Comparison of ENCODE assay signal across 1 cellular context in the genomic region with DNA sequence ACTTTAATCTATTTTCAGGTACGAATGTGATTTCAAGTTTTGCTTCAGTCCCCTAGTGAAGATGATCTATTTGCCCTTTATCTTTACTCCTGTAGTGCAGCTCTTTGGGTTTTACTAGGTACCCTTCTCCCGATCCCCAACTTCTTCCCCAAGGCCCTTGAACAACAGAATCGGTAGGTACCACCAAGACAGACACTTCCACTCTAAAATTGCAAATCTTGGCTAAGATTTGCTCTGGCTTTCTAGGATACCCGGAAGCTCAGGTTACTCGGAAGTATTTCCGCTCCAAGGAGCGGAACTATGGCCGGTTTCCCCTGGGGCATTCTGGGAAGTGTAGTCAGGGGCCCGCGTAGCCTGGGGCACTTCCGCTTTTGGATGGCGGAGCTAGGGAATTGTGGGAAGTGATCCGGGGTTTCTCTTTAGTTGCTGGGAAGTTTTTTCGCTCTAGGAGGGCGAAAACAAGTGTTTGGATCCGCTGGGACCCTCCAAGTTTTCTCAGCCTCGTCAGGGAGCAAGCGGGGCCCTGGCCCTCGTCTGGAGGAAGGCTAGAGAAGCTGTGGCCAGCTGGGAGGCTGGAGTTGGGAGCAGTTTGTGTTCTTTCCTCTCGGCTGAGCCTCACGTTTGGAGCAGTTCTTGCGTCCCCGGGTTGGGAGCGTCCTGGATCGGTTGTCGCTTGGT.
TF ChIP-seq lines count a peak whose summit lies in the region.

No MANE protein-coding gene starts in this region.

TF ChIP-seq in HepG2, 621 proteins besides CTCF, POLR2A, EP300 and RAD21 (continued from another document and continues in another):
- TF ChIP-seq, protein P1, sequence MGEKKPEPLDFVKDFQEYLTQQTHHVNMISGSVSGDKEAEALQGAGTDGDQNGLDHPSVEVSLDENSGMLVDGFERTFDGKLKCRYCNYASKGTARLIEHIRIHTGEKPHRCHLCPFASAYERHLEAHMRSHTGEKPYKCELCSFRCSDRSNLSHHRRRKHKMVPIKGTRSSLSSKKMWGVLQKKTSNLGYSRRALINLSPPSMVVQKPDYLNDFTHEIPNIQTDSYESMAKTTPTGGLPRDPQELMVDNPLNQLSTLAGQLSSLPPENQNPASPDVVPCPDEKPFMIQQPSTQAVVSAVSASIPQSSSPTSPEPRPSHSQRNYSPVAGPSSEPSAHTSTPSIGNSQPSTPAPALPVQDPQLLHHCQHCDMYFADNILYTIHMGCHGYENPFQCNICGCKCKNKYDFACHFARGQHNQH (CRISPR knock-in tag; IDR thresholded peaks at IDR 0.05), result peak; percentile 81; the same call in 1 of the 2 replicates
- TF ChIP-seq HMG20A (CRISPR knock-in tag; IDR thresholded peaks at IDR 0.05; ENCODE audit: borderline replicate concordance) (no peak), KDM6A (CRISPR knock-in tag; IDR thresholded peaks at IDR 0.05; ENCODE audit: low read depth) (no peak), ZNF235 (CRISPR knock-in tag; IDR thresholded peaks at IDR 0.05; ENCODE audit: borderline replicate concordance) (peak; percentile 48; the same call in 1 of the 2 replicates), RBFOX2 (IDR thresholded peaks at IDR 0.05; ENCODE audit: low read depth, low read length) (no peak), ZNF30 (CRISPR knock-in tag; IDR thresholded peaks at IDR 0.05) (no peak), NCOA1 (CRISPR knock-in tag; IDR thresholded peaks at IDR 0.05) (no peak), HOXA5 (CRISPR knock-in tag; IDR thresholded peaks at IDR 0.05) (0 out of 2 replicates have a peak, but pooled peaks have one; percentile 33), ZNF225 (CRISPR knock-in tag; IDR thresholded peaks at IDR 0.05) (no peak), ZNF101 (CRISPR knock-in tag; IDR thresholded peaks at IDR 0.05; ENCODE audit: borderline replicate concordance, low read depth) (no peak), ZNF282 (IDR thresholded peaks at IDR 0.05; ENCODE audit: partially characterized antibody) (no peak), NAIF1 (CRISPR knock-in tag; IDR thresholded peaks at IDR 0.05; ENCODE audit: borderline replicate concordance) (no peak), HDAC1 (CRISPR knock-in tag; IDR thresholded peaks at IDR 0.05) (peak; percentile 82), ZNF7 (CRISPR knock-in tag; IDR thresholded peaks at IDR 0.05) (no peak), ZNF557 (CRISPR knock-in tag; IDR thresholded peaks at IDR 0.05) (no peak), ZNF251 (CRISPR knock-in tag; IDR thresholded peaks at IDR 0.05) (no peak), KAT8 (CRISPR knock-in tag; IDR thresholded peaks at IDR 0.05) (peak; percentile 98), SATB2 (CRISPR knock-in tag; IDR thresholded peaks at IDR 0.05) (no peak), TBX2 (CRISPR knock-in tag; IDR thresholded peaks at IDR 0.05; ENCODE audit: borderline replicate concordance) (peak; percentile 60), HMGA1 (CRISPR knock-in tag; conservative IDR thresholded peaks at IDR 0.05) (no peak), ZNF788 (CRISPR knock-in tag; IDR thresholded peaks at IDR 0.05; ENCODE audit: borderline replicate concordance) (peak; percentile 27; the same call in 1 of the 2 replicates), JDP2 (CRISPR knock-in tag; IDR thresholded peaks at IDR 0.05; ENCODE audit: borderline replicate concordance) (no peak), PHF8 (CRISPR knock-in tag; IDR thresholded peaks at IDR 0.05) (peak; percentile 72), HOXD1 (CRISPR knock-in tag; IDR thresholded peaks at IDR 0.05) (0 out of 2 replicates have a peak, but pooled peaks have one; percentile 25), GABPB1 (CRISPR knock-in tag; IDR thresholded peaks at IDR 0.05) (peak; percentile 97), ZNF501 (CRISPR knock-in tag; IDR thresholded peaks at IDR 0.05) (peak; percentile 80), SP4 (CRISPR knock-in tag; IDR thresholded peaks at IDR 0.05) (peak; percentile 41; the same call in 1 of the 2 replicates), NCOA5 (CRISPR knock-in tag; IDR thresholded peaks at IDR 0.05) (no peak), ZNF33A (CRISPR knock-in tag; IDR thresholded peaks at IDR 0.05; ENCODE audit: borderline replicate concordance) (no peak), MTA1 (CRISPR knock-in tag; IDR thresholded peaks at IDR 0.05; ENCODE audit: borderline replicate concordance) (no peak), SAFB2 (CRISPR knock-in tag; IDR thresholded peaks at IDR 0.05; ENCODE audit: borderline replicate concordance, low read depth) (no peak), ZNF33B (CRISPR knock-in tag; IDR thresholded peaks at IDR 0.05) (no peak), TBL1XR1 (IDR thresholded peaks at IDR 0.05; ENCODE audit: borderline replicate concordance, low read length, partially characterized antibody) (peak; percentile 76), NR2C2 (CRISPR knock-in tag; IDR thresholded peaks at IDR 0.05; ENCODE audit: borderline replicate concordance) (peak; percentile 98), ZNF3 (CRISPR knock-in tag; IDR thresholded peaks at IDR 0.05) (no peak), ZNF350 (CRISPR knock-in tag; IDR thresholded peaks at IDR 0.05; ENCODE audit: borderline replicate concordance, low read depth) (peak; percentile 61; the same call in 1 of the 2 replicates), TEAD3 (CRISPR knock-in tag; optimal IDR thresholded peaks at IDR 0.05; ENCODE audit: borderline replicate concordance) (peak; percentile 49), GFI1 (CRISPR knock-in tag; IDR thresholded peaks at IDR 0.05; ENCODE audit: borderline replicate concordance) (peak; percentile 42; the same call in 1 of the 2 replicates), GZF1 (CRISPR knock-in tag; IDR thresholded peaks at IDR 0.05) (no peak), ZZZ3 (CRISPR knock-in tag; IDR thresholded peaks at IDR 0.05; ENCODE audit: borderline replicate concordance) (peak; percentile 71; the same call in 1 of the 2 replicates), SIX1 (CRISPR knock-in tag; IDR thresholded peaks at IDR 0.05; ENCODE audit: borderline replicate concordance) (peak; percentile 62; the same call in 1 of the 2 replicates), PTBP1 (IDR thresholded peaks at IDR 0.05; ENCODE audit: low read depth, low read length, poor library complexity, severe bottlenecking) (no peak), ZFP41 (CRISPR knock-in tag; IDR thresholded peaks at IDR 0.05; ENCODE audit: borderline replicate concordance) (no peak), ZNF556 (CRISPR knock-in tag; IDR thresholded peaks at IDR 0.05; ENCODE audit: borderline replicate concordance) (peak; percentile 83; the same call in 1 of the 2 replicates), HNRNPL (IDR thresholded peaks at IDR 0.05; ENCODE audit: low read depth, low read length) (no peak), ETV6 (CRISPR knock-in tag; conservative IDR thresholded peaks at IDR 0.05) (peak; percentile 97), SIX4 (CRISPR knock-in tag; IDR thresholded peaks at IDR 0.05) (peak; percentile 72), SP2 (CRISPR knock-in tag; IDR thresholded peaks at IDR 0.05) (no peak), MTF2 (CRISPR knock-in tag; IDR thresholded peaks at IDR 0.05; ENCODE audit: borderline replicate concordance) (peak; percentile 35; the same call in 1 of the 2 replicates), ZNF773 (CRISPR knock-in tag; IDR thresholded peaks at IDR 0.05; ENCODE audit: borderline replicate concordance) (no peak), REPIN1 (CRISPR knock-in tag; IDR thresholded peaks at IDR 0.05; ENCODE audit: borderline replicate concordance, low read depth) (peak; percentile 51; the same call in 1 of the 2 replicates)
- TF ChIP-seq, protein P2, sequence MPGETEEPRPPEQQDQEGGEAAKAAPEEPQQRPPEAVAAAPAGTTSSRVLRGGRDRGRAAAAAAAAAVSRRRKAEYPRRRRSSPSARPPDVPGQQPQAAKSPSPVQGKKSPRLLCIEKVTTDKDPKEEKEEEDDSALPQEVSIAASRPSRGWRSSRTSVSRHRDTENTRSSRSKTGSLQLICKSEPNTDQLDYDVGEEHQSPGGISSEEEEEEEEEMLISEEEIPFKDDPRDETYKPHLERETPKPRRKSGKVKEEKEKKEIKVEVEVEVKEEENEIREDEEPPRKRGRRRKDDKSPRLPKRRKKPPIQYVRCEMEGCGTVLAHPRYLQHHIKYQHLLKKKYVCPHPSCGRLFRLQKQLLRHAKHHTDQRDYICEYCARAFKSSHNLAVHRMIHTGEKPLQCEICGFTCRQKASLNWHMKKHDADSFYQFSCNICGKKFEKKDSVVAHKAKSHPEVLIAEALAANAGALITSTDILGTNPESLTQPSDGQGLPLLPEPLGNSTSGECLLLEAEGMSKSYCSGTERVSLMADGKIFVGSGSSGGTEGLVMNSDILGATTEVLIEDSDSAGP (CRISPR knock-in tag; IDR thresholded peaks at IDR 0.05; ENCODE audit: borderline replicate concordance), result peak; percentile 41; the same call in 1 of the 2 replicates
- TF ChIP-seq, protein P3, sequence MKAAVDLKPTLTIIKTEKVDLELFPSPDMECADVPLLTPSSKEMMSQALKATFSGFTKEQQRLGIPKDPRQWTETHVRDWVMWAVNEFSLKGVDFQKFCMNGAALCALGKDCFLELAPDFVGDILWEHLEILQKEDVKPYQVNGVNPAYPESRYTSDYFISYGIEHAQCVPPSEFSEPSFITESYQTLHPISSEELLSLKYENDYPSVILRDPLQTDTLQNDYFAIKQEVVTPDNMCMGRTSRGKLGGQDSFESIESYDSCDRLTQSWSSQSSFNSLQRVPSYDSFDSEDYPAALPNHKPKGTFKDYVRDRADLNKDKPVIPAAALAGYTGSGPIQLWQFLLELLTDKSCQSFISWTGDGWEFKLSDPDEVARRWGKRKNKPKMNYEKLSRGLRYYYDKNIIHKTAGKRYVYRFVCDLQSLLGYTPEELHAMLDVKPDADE (CRISPR knock-in tag; IDR thresholded peaks at IDR 0.05), result no peak
- TF ChIP-seq, protein P4, sequence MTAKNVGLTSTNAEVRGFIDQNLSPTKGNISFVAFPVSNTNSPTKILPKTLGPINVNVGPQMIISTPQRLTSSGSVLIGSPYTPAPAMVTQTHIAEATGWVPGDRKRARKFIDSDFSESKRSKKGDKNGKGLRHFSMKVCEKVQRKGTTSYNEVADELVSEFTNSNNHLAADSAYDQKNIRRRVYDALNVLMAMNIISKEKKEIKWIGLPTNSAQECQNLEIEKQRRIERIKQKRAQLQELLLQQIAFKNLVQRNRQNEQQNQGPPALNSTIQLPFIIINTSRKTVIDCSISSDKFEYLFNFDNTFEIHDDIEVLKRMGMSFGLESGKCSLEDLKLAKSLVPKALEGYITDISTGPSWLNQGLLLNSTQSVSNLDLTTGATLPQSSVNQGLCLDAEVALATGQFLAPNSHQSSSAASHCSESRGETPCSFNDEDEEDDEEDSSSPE (CRISPR knock-in tag; IDR thresholded peaks at IDR 0.05), result no peak
- TF ChIP-seq, protein P5, sequence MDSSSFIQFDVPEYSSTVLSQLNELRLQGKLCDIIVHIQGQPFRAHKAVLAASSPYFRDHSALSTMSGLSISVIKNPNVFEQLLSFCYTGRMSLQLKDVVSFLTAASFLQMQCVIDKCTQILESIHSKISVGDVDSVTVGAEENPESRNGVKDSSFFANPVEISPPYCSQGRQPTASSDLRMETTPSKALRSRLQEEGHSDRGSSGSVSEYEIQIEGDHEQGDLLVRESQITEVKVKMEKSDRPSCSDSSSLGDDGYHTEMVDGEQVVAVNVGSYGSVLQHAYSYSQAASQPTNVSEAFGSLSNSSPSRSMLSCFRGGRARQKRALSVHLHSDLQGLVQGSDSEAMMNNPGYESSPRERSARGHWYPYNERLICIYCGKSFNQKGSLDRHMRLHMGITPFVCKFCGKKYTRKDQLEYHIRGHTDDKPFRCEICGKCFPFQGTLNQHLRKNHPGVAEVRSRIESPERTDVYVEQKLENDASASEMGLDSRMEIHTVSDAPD (CRISPR knock-in tag; IDR thresholded peaks at IDR 0.05), result no peak
- TF ChIP-seq, protein P6, sequence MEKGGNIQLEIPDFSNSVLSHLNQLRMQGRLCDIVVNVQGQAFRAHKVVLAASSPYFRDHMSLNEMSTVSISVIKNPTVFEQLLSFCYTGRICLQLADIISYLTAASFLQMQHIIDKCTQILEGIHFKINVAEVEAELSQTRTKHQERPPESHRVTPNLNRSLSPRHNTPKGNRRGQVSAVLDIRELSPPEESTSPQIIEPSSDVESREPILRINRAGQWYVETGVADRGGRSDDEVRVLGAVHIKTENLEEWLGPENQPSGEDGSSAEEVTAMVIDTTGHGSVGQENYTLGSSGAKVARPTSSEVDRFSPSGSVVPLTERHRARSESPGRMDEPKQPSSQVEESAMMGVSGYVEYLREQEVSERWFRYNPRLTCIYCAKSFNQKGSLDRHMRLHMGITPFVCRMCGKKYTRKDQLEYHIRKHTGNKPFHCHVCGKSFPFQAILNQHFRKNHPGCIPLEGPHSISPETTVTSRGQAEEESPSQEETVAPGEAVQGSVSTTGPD (CRISPR knock-in tag; IDR thresholded peaks at IDR 0.05), result no peak
- TF ChIP-seq, protein P7, sequence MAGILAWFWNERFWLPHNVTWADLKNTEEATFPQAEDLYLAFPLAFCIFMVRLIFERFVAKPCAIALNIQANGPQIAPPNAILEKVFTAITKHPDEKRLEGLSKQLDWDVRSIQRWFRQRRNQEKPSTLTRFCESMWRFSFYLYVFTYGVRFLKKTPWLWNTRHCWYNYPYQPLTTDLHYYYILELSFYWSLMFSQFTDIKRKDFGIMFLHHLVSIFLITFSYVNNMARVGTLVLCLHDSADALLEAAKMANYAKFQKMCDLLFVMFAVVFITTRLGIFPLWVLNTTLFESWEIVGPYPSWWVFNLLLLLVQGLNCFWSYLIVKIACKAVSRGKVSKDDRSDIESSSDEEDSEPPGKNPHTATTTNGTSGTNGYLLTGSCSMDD (CRISPR knock-in tag; IDR thresholded peaks at IDR 0.05), result no peak
- TF ChIP-seq, protein P8, sequence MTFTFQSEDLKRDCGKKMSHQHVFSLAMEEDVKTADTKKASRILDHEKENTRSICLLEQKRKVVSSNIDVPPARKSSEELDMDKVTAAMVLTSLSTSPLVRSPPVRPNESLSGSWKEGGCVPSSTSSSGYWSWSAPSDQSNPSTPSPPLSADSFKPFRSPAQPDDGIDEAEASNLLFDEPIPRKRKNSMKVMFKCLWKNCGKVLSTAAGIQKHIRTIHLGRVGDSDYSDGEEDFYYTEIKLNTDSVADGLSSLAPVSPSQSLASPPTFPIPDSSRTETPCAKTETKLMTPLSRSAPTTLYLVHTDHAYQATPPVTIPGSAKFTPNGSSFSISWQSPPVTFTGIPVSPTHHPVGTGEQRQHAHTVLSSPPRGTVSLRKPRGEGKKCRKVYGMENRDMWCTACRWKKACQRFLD (CRISPR knock-in tag; IDR thresholded peaks at IDR 0.05; ENCODE audit: borderline replicate concordance), result no peak
- TF ChIP-seq, protein P9, sequence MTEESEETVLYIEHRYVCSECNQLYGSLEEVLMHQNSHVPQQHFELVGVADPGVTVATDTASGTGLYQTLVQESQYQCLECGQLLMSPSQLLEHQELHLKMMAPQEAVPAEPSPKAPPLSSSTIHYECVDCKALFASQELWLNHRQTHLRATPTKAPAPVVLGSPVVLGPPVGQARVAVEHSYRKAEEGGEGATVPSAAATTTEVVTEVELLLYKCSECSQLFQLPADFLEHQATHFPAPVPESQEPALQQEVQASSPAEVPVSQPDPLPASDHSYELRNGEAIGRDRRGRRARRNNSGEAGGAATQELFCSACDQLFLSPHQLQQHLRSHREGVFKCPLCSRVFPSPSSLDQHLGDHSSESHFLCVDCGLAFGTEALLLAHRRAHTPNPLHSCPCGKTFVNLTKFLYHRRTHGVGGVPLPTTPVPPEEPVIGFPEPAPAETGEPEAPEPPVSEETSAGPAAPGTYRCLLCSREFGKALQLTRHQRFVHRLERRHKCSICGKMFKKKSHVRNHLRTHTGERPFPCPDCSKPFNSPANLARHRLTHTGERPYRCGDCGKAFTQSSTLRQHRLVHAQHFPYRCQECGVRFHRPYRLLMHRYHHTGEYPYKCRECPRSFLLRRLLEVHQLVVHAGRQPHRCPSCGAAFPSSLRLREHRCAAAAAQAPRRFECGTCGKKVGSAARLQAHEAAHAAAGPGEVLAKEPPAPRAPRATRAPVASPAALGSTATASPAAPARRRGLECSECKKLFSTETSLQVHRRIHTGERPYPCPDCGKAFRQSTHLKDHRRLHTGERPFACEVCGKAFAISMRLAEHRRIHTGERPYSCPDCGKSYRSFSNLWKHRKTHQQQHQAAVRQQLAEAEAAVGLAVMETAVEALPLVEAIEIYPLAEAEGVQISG (CRISPR knock-in tag; IDR thresholded peaks at IDR 0.05), result peak; percentile 94
